In the genomic region with DNA sequence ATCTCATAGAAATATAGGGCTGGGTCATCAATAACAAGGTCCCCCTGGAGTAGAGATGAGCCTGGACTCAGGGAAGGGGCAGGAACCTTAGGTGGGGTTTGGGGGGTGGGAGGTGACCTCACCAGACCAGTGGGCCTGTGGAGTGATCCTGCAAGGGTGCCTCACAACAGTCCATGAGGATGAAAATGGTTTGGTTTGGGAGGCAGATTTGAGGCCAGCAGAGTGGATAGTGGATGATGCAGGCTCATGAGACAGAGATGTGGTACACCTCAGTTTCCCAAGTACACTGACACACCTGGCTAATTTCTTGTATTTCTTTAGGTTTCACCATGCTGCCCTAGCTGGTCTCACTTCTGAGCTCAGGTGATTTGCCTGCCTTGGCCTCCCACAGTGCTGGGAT, we compare ENCODE assay signal across 8 cellular contexts. TPM values are rescaled to one million over a fixed set of nuclear protein-coding genes. Genes with fewer than 3 reads are reported as not detected.
"Had no signal": no experiment of that assay in that cellular context is flagged by ENCODE, and none has a peak within 500 bp of the region (broad histone marks: within the 10 kb centered on the region; RNA-seq: fewer than 3 reads in every experiment).

No MANE protein-coding gene starts in this region.

- ATAC-seq: HepG2, K562 had no signal

- H3K36me3 Mint-ChIP-seq: IgD-negative memory B cell had no signal

- H3K4me3 Mint-ChIP-seq: IgD-negative memory B cell had no signal

- H3K4me1 Mint-ChIP-seq: IgD-negative memory B cell had no signal

- H3K4me3 ChIP-seq: K562 had no signal

- DNase-seq: IMR-90, KBM-7 had no signal

- H3K27ac Mint-ChIP-seq: IgD-negative memory B cell had no signal

- H3K27ac ChIP-seq: HL-60 had no signal

RNA-seq across cellular contexts. Expression of gene TRIM60, which starts 18.1 kb away (rescaled TPM):
- total RNA-seq: HepG2, HT-29, HT1080, IMR-90, K562 had no signal
- polyA plus RNA-seq: HepG2, IgD-negative memory B cell, IMR-90, K562 had no signal

RNA-seq across cellular contexts. Expression of gene TRIM61, which starts 36.2 kb away (rescaled TPM):
- total RNA-seq: HepG2, HT-29 had no signal
- polyA plus RNA-seq: HepG2 had no signal

RNA-seq across cellular contexts. Expression of gene TRIM75, which starts 40.0 kb away (rescaled TPM):
- total RNA-seq: HepG2, HT-29, HT1080, IMR-90, K562 had no signal
- polyA plus RNA-seq: HepG2, IgD-negative memory B cell, IMR-90, K562 had no signal
